1 cellular context compared by ENCODE assay signal in the genomic region with DNA sequence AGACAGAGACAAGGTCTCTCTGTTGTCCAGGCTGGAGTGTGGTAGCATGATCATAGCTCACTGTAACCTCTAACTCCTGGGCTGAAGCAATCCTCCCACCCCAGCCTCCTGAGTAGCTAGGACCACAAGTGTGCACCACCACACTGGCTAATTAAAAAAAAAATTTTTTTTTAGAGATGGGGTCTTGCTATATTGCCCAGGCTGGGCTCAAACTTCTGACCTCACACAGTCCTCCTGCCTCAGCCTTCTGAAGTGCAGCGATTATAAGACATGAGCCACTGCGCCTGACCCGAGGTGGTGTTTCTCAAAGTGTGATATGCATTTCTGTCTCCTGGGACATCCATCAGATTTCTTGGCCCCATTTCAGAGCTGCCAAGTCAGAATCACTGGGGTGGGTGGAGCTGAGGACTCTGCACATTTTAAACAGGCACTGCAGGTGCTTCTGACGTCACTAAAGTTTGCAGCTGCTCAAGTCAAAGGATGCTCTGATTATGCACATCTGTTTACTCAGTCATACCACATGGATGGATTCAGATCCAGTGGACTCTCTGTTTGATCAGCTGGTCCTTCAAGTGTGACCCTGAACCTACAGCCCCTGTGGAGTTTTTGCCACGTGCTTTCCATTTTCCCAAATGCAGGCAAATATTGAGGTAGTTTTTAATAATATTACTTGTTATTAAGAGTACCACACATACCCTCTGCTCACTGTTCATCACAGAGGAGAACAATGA.
A peak's percentile ranks its signal among the peaks of the same experiment; 100 is the strongest.
TF ChIP-seq lines count a peak whose summit lies in the region.

No MANE protein-coding gene starts in this region.

TF ChIP-seq in A549, 52 proteins besides CTCF, POLR2A, EP300 and RAD21 (continued from another document):
- TF ChIP-seq HMGXB4 (CRISPR knock-in tag; IDR thresholded peaks at IDR 0.05; ENCODE audit: borderline replicate concordance) (no peak), RNF2 (IDR thresholded peaks at IDR 0.05; ENCODE audit: borderline replicate concordance, low read depth) (no peak), HOXA7 (CRISPR knock-in tag; IDR thresholded peaks at IDR 0.05) (0 out of 2 replicates have a peak, but pooled peaks have one; percentile 7), GATA3 (IDR thresholded peaks at IDR 0.05; ENCODE audit: borderline replicate concordance) (peak; percentile 90), CBX8 (IDR thresholded peaks at IDR 0.05) (no peak), EHF (CRISPR knock-in tag; IDR thresholded peaks at IDR 0.05) (no peak), HOXB5 (CRISPR knock-in tag; IDR thresholded peaks at IDR 0.05) (peak; percentile 93), SREBF2 (IDR thresholded peaks at IDR 0.05) (no peak), PHF8 (IDR thresholded peaks at IDR 0.05; ENCODE audit: borderline replicate concordance, low read depth) (no peak), TFCP2L1 (CRISPR knock-in tag; IDR thresholded peaks at IDR 0.05) (no peak), FOSL2 (IDR thresholded peaks at IDR 0.05) (peak; percentile 34; the same call in 1 of the 2 replicates), FOSL2 (CRISPR knock-in tag; IDR thresholded peaks at IDR 0.05) (peak; percentile 56), ATOH8 (CRISPR knock-in tag; IDR thresholded peaks at IDR 0.05; ENCODE audit: low read depth) (peak; percentile 86; the same call in 1 of the 2 replicates)
- TF ChIP-seq, protein P1, sequence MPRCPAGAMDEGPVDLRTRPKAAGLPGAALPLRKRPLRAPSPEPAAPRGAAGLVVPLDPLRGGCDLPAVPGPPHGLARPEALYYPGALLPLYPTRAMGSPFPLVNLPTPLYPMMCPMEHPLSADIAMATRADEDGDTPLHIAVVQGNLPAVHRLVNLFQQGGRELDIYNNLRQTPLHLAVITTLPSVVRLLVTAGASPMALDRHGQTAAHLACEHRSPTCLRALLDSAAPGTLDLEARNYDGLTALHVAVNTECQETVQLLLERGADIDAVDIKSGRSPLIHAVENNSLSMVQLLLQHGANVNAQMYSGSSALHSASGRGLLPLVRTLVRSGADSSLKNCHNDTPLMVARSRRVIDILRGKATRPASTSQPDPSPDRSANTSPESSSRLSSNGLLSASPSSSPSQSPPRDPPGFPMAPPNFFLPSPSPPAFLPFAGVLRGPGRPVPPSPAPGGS (IDR thresholded peaks at IDR 0.05), result peak; percentile 71; the same call in 1 of the 3 replicates
- TF ChIP-seq, protein P2, sequence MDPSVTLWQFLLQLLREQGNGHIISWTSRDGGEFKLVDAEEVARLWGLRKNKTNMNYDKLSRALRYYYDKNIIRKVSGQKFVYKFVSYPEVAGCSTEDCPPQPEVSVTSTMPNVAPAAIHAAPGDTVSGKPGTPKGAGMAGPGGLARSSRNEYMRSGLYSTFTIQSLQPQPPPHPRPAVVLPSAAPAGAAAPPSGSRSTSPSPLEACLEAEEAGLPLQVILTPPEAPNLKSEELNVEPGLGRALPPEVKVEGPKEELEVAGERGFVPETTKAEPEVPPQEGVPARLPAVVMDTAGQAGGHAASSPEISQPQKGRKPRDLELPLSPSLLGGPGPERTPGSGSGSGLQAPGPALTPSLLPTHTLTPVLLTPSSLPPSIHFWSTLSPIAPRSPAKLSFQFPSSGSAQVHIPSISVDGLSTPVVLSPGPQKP (IDR thresholded peaks at IDR 0.05; ENCODE audit: low read depth, low read length), result no peak
- TF ChIP-seq, protein P3, sequence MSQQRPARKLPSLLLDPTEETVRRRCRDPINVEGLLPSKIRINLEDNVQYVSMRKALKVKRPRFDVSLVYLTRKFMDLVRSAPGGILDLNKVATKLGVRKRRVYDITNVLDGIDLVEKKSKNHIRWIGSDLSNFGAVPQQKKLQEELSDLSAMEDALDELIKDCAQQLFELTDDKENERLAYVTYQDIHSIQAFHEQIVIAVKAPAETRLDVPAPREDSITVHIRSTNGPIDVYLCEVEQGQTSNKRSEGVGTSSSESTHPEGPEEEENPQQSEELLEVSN (IDR thresholded peaks at IDR 0.05; ENCODE audit: borderline replicate concordance, low read depth), result peak; percentile 67; the same call in 1 of the 2 replicates
